In genomic region chr10:21020545-21020944, GRCh38 we compare ENCODE assay signal across 9 cellular contexts.
DNase-seq lines count a peak whose midpoint lies in the region; ATAC-seq and TF ChIP-seq lines count a peak whose summit lies in the region.
"Had no signal": no experiment of that assay in that cellular context is flagged by ENCODE, and none has a peak within 500 bp of the region (broad histone marks: within the 10 kb centered on the region; RNA-seq: fewer than 3 reads in every experiment).

No MANE protein-coding gene starts in this region.

- intact Hi-C loops in activated CD4-positive, alpha-beta T cell treated with anti-CD3 and anti-CD28 coated beads, Interleukin-2, amount 10 ng/mL, durations not matched to agents 24 days and 14 days (cut with micrococcal nuclease), result no loop called here
- intact Hi-C loops in lower lobe of right lung (cut with DNase I) (no loop called here), posterior cingulate gyrus (cut with DNase I) (no loop called here)

- H3K4me3 ChIP-seq in HL-60 (replicated peaks; ENCODE audit: insufficient read depth, low read length) (no peak overlapping the region), lower lobe of right lung (no peak overlapping the region)

- no peaks in the 10 kb centered on the region for H3K27me3 Mint-ChIP-seq in activated CD4-positive, alpha-beta T cell treated with anti-CD3 and anti-CD28 coated beads, Interleukin-2, amount 10 ng/mL, durations not matched to agents 24 days and 14 days

- H3K9me3 Mint-ChIP-seq in activated CD4-positive, alpha-beta T cell treated with anti-CD3 and anti-CD28 coated beads, Interleukin-2, amount 10 ng/mL, durations not matched to agents 24 days and 14 days, result no peaks in the 10 kb centered on the region
- H3K9me3 Mint-ChIP-seq: nephron had no signal

- H3K4me1 ChIP-seq in lower lobe of right lung, result peaks cover 10% of the 10 kb centered on the region

- H3K27ac Mint-ChIP-seq in activated CD4-positive, alpha-beta T cell treated with anti-CD3 and anti-CD28 coated beads, Interleukin-2, amount 10 ng/mL, durations not matched to agents 24 days and 14 days, result no peak overlapping the region
- H3K27ac Mint-ChIP-seq: nephron had no signal

- H3K27ac ChIP-seq in HL-60 (replicated peaks), result no peak overlapping the region
- no peak overlapping the region for H3K27ac ChIP-seq in lower lobe of right lung

- no peak overlapping the region for H3K4me3 Mint-ChIP-seq in activated CD4-positive, alpha-beta T cell treated with anti-CD3 and anti-CD28 coated beads, Interleukin-2, amount 10 ng/mL, durations not matched to agents 24 days and 14 days
- H3K4me3 Mint-ChIP-seq: nephron had no signal

- no peaks in the 10 kb centered on the region for H3K4me1 Mint-ChIP-seq in activated CD4-positive, alpha-beta T cell treated with anti-CD3 and anti-CD28 coated beads, Interleukin-2, amount 10 ng/mL, durations not matched to agents 24 days and 14 days
- H3K4me1 Mint-ChIP-seq: nephron had no signal

- ATAC-seq in GM21423 (IDR thresholded peaks at IDR 0.05; ENCODE audit: unreplicated experiment) (peak; percentile 67), lower lobe of right lung (peak; percentile 18 to 25)

- TF ChIP-seq CTCF in GM12874 (IDR thresholded peaks at IDR 0.05; ENCODE audit: insufficient read depth, low read depth, low read length), result peak; percentile 70
- peak; percentile 11 for TF ChIP-seq CTCF in HL-60 (IDR thresholded peaks at IDR 0.05; ENCODE audit: insufficient read depth, low read length)
- no peak for TF ChIP-seq CTCF in lower lobe of right lung (IDR thresholded peaks at IDR 0.05)

- peaks cover 6% of the 10 kb centered on the region for H3K36me3 ChIP-seq in lower lobe of right lung

- H3K27me3 ChIP-seq in HL-60 (ENCODE audit: insufficient read depth, poor library complexity, severe bottlenecking) (no peaks in the 10 kb centered on the region), lower lobe of right lung (ENCODE audit: low read depth) (no peaks in the 10 kb centered on the region)

- no peaks in the 10 kb centered on the region for H3K36me3 Mint-ChIP-seq in activated CD4-positive, alpha-beta T cell treated with anti-CD3 and anti-CD28 coated beads, Interleukin-2, amount 10 ng/mL, durations not matched to agents 24 days and 14 days (ENCODE audit: low read depth)

- H3K9me3 ChIP-seq in lower lobe of right lung, result no peaks in the 10 kb centered on the region

- DNase-seq in HL-60 (ENCODE audit: low read depth in 1 of 2, low spot score in 1 of 2) (peak in 1 of 2 experiments; percentile 25), lower lobe of right lung (no peak), NCI-H1436 treated with DMSO at 0.1 percent for 48 hours (lab: John Stamatoyannopoulos, UW) (no peak), posterior cingulate gyrus (no peak), NCI-H345 (lab: John Stamatoyannopoulos, UW) (no peak)
- peak; percentile 60 for DNase-seq in activated CD4-positive, alpha-beta T cell treated with anti-CD3 and anti-CD28 coated beads, Interleukin-2, amount 10 ng/mL, durations not matched to agents 24 days and 14 days
